In the genomic region with DNA sequence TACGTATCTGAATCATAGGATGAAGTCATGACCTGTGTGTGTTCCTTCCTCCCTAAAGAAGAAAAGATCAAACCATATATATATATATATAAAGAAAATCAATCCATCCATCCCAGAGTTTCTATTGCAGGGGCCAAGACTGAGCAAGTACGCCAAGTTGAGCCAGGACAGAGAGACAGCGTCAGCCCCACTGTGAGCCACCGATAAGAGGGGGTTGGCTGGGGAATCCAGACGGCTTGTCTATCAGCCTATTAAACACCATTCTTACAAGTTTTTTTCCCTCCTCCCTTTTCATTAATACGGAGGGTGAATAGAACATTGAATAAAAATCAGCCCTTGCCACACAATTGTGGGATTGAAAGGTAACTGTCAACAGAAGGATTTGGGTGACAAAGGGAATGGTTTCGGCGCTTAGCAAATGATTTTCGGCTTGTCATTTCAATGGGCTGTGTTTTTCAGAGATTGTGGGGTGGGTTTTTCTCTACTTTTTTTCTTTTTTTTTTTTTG, we compare ENCODE assay signal across 1 cellular context.
TF ChIP-seq lines count a peak whose summit lies in the region.

No MANE protein-coding gene starts in this region.

TF ChIP-seq in neural cell, 6 proteins besides CTCF, POLR2A, EP300 and RAD21 (continued from another document):
- TF ChIP-seq SMC3 (conservative IDR thresholded peaks at IDR 0.05; ENCODE audit: poor library complexity) = no peak
- TF ChIP-seq MXI1 (conservative IDR thresholded peaks at IDR 0.05; ENCODE audit: poor library complexity, severe bottlenecking) = no peak
